In the genomic region with DNA sequence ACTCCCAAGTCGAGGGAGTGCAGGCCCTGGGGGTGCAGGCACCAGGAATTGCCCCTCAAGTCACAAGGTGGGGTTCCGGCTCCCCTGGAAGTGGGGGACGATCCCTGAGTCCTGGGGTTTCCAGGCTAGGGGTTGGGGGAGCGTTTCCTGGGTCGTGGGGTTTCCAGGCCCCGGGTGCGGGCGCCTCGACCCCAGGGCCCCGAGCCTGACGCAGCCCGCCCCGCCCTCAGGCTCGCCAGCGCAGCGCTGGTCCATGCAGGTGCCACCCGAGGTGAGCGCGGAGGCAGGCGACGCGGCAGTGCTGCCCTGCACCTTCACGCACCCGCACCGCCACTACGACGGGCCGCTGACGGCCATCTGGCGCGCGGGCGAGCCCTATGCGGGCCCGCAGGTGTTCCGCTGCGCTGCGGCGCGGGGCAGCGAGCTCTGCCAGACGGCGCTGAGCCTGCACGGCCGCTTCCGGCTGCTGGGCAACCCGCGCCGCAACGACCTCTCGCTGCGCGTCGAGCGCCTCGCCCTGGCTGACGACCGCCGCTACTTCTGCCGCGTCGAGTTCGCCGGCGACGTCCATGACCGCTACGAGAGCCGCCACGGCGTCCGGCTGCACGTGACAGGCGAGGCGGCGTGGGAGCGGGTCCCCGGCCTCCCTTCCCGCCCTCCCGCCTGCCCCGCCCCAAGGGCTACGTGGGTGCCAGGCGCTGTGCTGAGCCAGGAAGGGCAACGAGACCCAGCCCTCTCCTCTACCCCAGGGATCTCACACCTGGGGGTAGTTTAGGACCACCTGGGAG, we compare ENCODE assay signal across 1 cellular context.
A peak's percentile ranks its signal among the peaks of the same experiment; 100 is the strongest.
TF ChIP-seq lines count a peak whose summit lies in the region.

No MANE protein-coding gene starts in this region.

TF ChIP-seq in A549, 52 proteins besides CTCF, POLR2A, EP300 and RAD21 (continued from another document):
- TF ChIP-seq USF2 (IDR thresholded peaks at IDR 0.05) = peak; percentile 12; the same call in 1 of the 2 replicates
